10 cellular contexts compared by ENCODE assay signal in genomic region chr1:248686815-248687214, GRCh38. TPM values are rescaled to one million over a fixed set of nuclear protein-coding genes. Genes with fewer than 3 reads are reported as not detected.
DNase-seq lines count a peak whose midpoint lies in the region; ATAC-seq, FAIRE-seq and TF ChIP-seq lines count a peak whose summit lies in the region.
"Had no signal": no experiment of that assay in that cellular context is flagged by ENCODE, and none has a peak within 500 bp of the region (broad histone marks: within the 10 kb centered on the region; RNA-seq: fewer than 3 reads in every experiment).

No MANE protein-coding gene starts in this region.

- no peak for TF ChIP-seq POLR2A in K562 (conservative IDR thresholded peaks at IDR 0.05)

- H3K27ac ChIP-seq in K562 (ENCODE audit: extremely low read depth, low read depth, low read length) = no peak overlapping the region
- H3K27ac ChIP-seq in neural progenitor cell = no peak overlapping the region
- H3K27ac ChIP-seq: parathyroid adenoma had no signal

- peak; percentile 71 to 81 for TF ChIP-seq RAD21 in K562 (CRISPR knock-in tag; conservative IDR thresholded peaks at IDR 0.05 in 1 of 2, IDR thresholded peaks at IDR 0.05 in 1 of 2)

- BruUV-seq in K562 (replicated peaks; lab: Mats Ljungman, UMichigan) = no TSS peak

- 0% methylated on average over 3 of the region's 3 CpGs for WGBS in K562 (ENCODE audit: insufficient coverage, low coverage, missing lambda C conversion rate)

- H3K9me3 ChIP-seq in K562 (replicated peaks; ENCODE audit: control insufficient read depth, insufficient read depth, low read depth, low read length) (no peaks in the 10 kb centered on the region), neural progenitor cell (ENCODE audit: low read depth) (peaks cover 19% of the 10 kb centered on the region)

- in situ Hi-C loops in K562 (cut with MboI) = no loop called here

- DNase-seq in GM12864 (ENCODE audit: low read depth) = peak; percentile 31
- DNase-seq in K562 (ENCODE audit: extremely low read depth in 1 of 4, low spot score in 3 of 4) = peak in 2 of 4 experiments; percentile 10 to 17
- no peak for DNase-seq in neural progenitor cell (ENCODE audit: low spot score)
- no peak for DNase-seq in Ammon's horn (ENCODE audit: low spot score)
- DNase-seq in activated T-helper 2 cell treated with anti-CD3 and anti-CD28 coated beads, Interferon-gamma antibody, Interleukin-2, Interleukin-4, amounts not matched to agents 10 μg/mL and 5 μg/mL and 100 μg/mL, durations not matched to agents 14 hours and 24 hours and 36 hours (ENCODE audit: low spot score) = no peak
- DNase-seq in glutamatergic neuron = no peak

- H3K4me3 Mint-ChIP-seq in neural progenitor cell (no peak overlapping the region), glutamatergic neuron (ENCODE audit: unreplicated experiment) (no peak overlapping the region)
- H3K4me3 Mint-ChIP-seq in activated T-helper 2 cell treated with anti-CD3 and anti-CD28 coated beads, Interferon-gamma antibody, Interleukin-2, Interleukin-4, amounts not matched to agents 10 μg/mL and 5 μg/mL and 100 μg/mL, durations not matched to agents 14 hours and 24 hours and 36 hours (ENCODE audit: low read depth) = no peak overlapping the region

- H3F3A ChIP-seq in neural progenitor cell (ENCODE audit: low read depth) = no peaks in the 10 kb centered on the region

- H3K4me1 Mint-ChIP-seq in neural progenitor cell = no peaks in the 10 kb centered on the region
- peaks cover 4% of the 10 kb centered on the region for H3K4me1 Mint-ChIP-seq in activated T-helper 2 cell treated with anti-CD3 and anti-CD28 coated beads, Interferon-gamma antibody, Interleukin-2, Interleukin-4, amounts not matched to agents 10 μg/mL and 5 μg/mL and 100 μg/mL, durations not matched to agents 14 hours and 24 hours and 36 hours (ENCODE audit: low read depth)
- no peaks in the 10 kb centered on the region for H3K4me1 Mint-ChIP-seq in glutamatergic neuron (ENCODE audit: low read depth, unreplicated experiment)

- H3K9me1 ChIP-seq in K562 (ENCODE audit: control insufficient read depth, insufficient read depth, low read length) = no peaks in the 10 kb centered on the region

- POLR2A ChIA-PET in K562 (lab: Yijun Ruan, JAX) = no interaction called here

- H3K27ac Mint-ChIP-seq in neural progenitor cell (no peak overlapping the region), glutamatergic neuron (ENCODE audit: unreplicated experiment) (no peak overlapping the region)
- H3K27ac Mint-ChIP-seq in activated T-helper 2 cell treated with anti-CD3 and anti-CD28 coated beads, Interferon-gamma antibody, Interleukin-2, Interleukin-4, amounts not matched to agents 10 μg/mL and 5 μg/mL and 100 μg/mL, durations not matched to agents 14 hours and 24 hours and 36 hours = no peak overlapping the region

- no peaks in the 10 kb centered on the region for H3K36me3 Mint-ChIP-seq in neural progenitor cell
- H3K36me3 Mint-ChIP-seq in activated T-helper 2 cell treated with anti-CD3 and anti-CD28 coated beads, Interferon-gamma antibody, Interleukin-2, Interleukin-4, amounts not matched to agents 10 μg/mL and 5 μg/mL and 100 μg/mL, durations not matched to agents 14 hours and 24 hours and 36 hours (ENCODE audit: low read depth) = no peaks in the 10 kb centered on the region
- H3K36me3 Mint-ChIP-seq in glutamatergic neuron (ENCODE audit: unreplicated experiment) = no peaks in the 10 kb centered on the region

- H3K4me1 ChIP-seq in K562 (replicated peaks in 1 of 2; ENCODE audit: control insufficient read depth in 2 of 2, insufficient read depth in 2 of 2, low read length in 2 of 2) (peaks cover 0 to 5% of the 10 kb centered on the region in 2 experiments; a peak in 2 of 5 replicates), neural progenitor cell (no peaks in the 10 kb centered on the region)
- H3K4me1 ChIP-seq: parathyroid adenoma had no signal

- TF ChIP-seq EP300 in K562 (IDR thresholded peaks at IDR 0.05; ENCODE audit: low read length) = no peak

- no peaks in the 10 kb centered on the region for H3K27me3 Mint-ChIP-seq in neural progenitor cell (ENCODE audit: insufficient read depth, low read depth)
- peaks cover 3% of the 10 kb centered on the region for H3K27me3 Mint-ChIP-seq in activated T-helper 2 cell treated with anti-CD3 and anti-CD28 coated beads, Interferon-gamma antibody, Interleukin-2, Interleukin-4, amounts not matched to agents 10 μg/mL and 5 μg/mL and 100 μg/mL, durations not matched to agents 14 hours and 24 hours and 36 hours (ENCODE audit: low read depth)
- no peaks in the 10 kb centered on the region for H3K27me3 Mint-ChIP-seq in glutamatergic neuron (ENCODE audit: unreplicated experiment)

- CTCF ChIA-PET in K562 (lab: Yijun Ruan, JAX; ENCODE audit: low intra/inter-chr PET ratio) = interaction anchor here (1.5 kb wide), 1 partner anchor 283 kb away, joined by 4 read pairs; no protein-coding TSS in a partner anchor

- H3K9ac ChIP-seq in K562 (ENCODE audit: insufficient read depth in 1 of 2, low read depth in 2 of 2, low read length in 2 of 2) (no peak overlapping the region), neural progenitor cell (no peak overlapping the region)
- H3K9ac ChIP-seq: parathyroid adenoma had no signal

- H3K36me3 ChIP-seq in K562 (ENCODE audit: control insufficient read depth, insufficient read depth, low read length) (no peaks in the 10 kb centered on the region), neural progenitor cell (no peaks in the 10 kb centered on the region)

- peak; percentile 93 for ATAC-seq in GM19395 (IDR thresholded peaks at IDR 0.05; ENCODE audit: unreplicated experiment)
- peak; percentile 62 for ATAC-seq in HG03196 (IDR thresholded peaks at IDR 0.05; ENCODE audit: unreplicated experiment)
- ATAC-seq in K562 = peak; percentile 66

- H3K79me2 ChIP-seq in K562 (ENCODE audit: control insufficient read depth, insufficient read depth, low read length) (no peaks in the 10 kb centered on the region), neural progenitor cell (ENCODE audit: low read depth) (no peaks in the 10 kb centered on the region)
- H3K79me2 ChIP-seq: parathyroid adenoma had no signal

- H3K4me2 ChIP-seq in K562 (ENCODE audit: insufficient read depth, low read length) (no peak overlapping the region), neural progenitor cell (no peak overlapping the region)

- intact Hi-C loops in K562 (cut with micrococcal nuclease) = loop anchor here (1.0 to 10.0 kb wide), 2 partner anchors 283 to 752 kb away; no protein-coding TSS in a partner anchor
- intact Hi-C loops in activated T-helper 2 cell treated with anti-CD3 and anti-CD28 coated beads, Interferon-gamma antibody, Interleukin-2, Interleukin-4, amounts not matched to agents 10 μg/mL and 5 μg/mL and 100 μg/mL, durations not matched to agents 14 hours and 24 hours and 36 hours (cut with micrococcal nuclease) = loop anchor here (1.0 to 5.0 kb wide), 3 partner anchors 65 to 283 kb away; no protein-coding TSS in a partner anchor

- H2AFZ ChIP-seq in K562 (ENCODE audit: low read depth, low read length) (no peak overlapping the region), neural progenitor cell (replicated peaks) (no peak overlapping the region)
- H2AFZ ChIP-seq: parathyroid adenoma had no signal

- TF ChIP-seq CTCF in GM12864 (IDR thresholded peaks at IDR 0.05; ENCODE audit: low read depth, low read length, missing control alignments) (peak; percentile 65), K562 (IDR thresholded peaks at IDR 0.05 in 2 of 3, conservative IDR thresholded peaks at IDR 0.05 in 1 of 3; ENCODE audit: insufficient read depth in 2 of 3, low read depth in 1 of 3, low read length in 3 of 3) (peak; percentile 45 to 52 (median 50); a peak in 4 of 6 replicates), neural progenitor cell (IDR thresholded peaks at IDR 0.05) (no peak), glutamatergic neuron (IDR thresholded peaks at IDR 0.05; ENCODE audit: partially characterized antibody, unreplicated experiment) (no peak)

- FAIRE-seq in K562 (lab: Jason Lieb, UNC) = no peak
- FAIRE-seq: bronchial epithelial cell had no signal

- H3K27me3 ChIP-seq in K562 (ENCODE audit: control insufficient read depth in 2 of 2, insufficient read depth in 2 of 2, low read length in 2 of 2) (no peaks in the 10 kb centered on the region), neural progenitor cell (no peaks in the 10 kb centered on the region)

- H3K4me3 ChIP-seq in GM12864 (ENCODE audit: low read depth, low read length) (no peak overlapping the region), K562 (no peak overlapping the region), neural progenitor cell (no peak overlapping the region)

- H3K9me3 Mint-ChIP-seq in neural progenitor cell (peaks cover 31% of the 10 kb centered on the region), glutamatergic neuron (ENCODE audit: unreplicated experiment) (peaks cover 9% of the 10 kb centered on the region)
- H3K9me3 Mint-ChIP-seq in activated T-helper 2 cell treated with anti-CD3 and anti-CD28 coated beads, Interferon-gamma antibody, Interleukin-2, Interleukin-4, amounts not matched to agents 10 μg/mL and 5 μg/mL and 100 μg/mL, durations not matched to agents 14 hours and 24 hours and 36 hours = peaks cover 7% of the 10 kb centered on the region

- H4K20me1 ChIP-seq in K562 (replicated peaks; ENCODE audit: control insufficient read depth, insufficient read depth, low read length) (no peaks in the 10 kb centered on the region), neural progenitor cell (ENCODE audit: low read depth) (no peaks in the 10 kb centered on the region)

RNA-seq across cellular contexts. Expression of gene OR14I1, which starts 15.8 kb away (rescaled TPM):
- not detected in 2 replicates for total RNA-seq in K562 (2011; cell fraction: chromatin; rRNA removed; ENCODE audit: low replicate concordance)
- not detected in 2 replicates for total RNA-seq in K562 (2011; cell fraction: nucleolus; rRNA removed)
- total RNA-seq in K562 (2011; cell fraction: nucleoplasm; rRNA removed) = not detected in 2 replicates
- total RNA-seq in K562 (2014; rRNA removed) = not detected in 2 replicates
- not detected in 2 replicates for total RNA-seq in K562 (2014; rRNA removed; fragmentation: Illumina TruSeq; extraction: Trizol)
- not detected in 2 replicates for total RNA-seq in K562 (2015; rRNA removed; fragmentation: Illumina TruSeq; extraction: Trizol)
- total RNA-seq in K562 (2021) = not detected in 2 replicates
- not detected in 2 replicates for polyA plus RNA-seq in K562 (2011; rRNA removed)
- polyA plus RNA-seq in K562 (2011; cell fraction: cytosol; rRNA removed) = not detected in 2 replicates
- polyA plus RNA-seq in K562 (2011; cell fraction: nucleus; rRNA removed) = not detected in 2 replicates
- not detected in 2 replicates for polyA plus RNA-seq in K562 (2012)
- not detected in 2 replicates for polyA plus RNA-seq in K562 (2014; fragmentation: Illumina TruSeq; extraction: Trizol)
- not detected for polyA plus RNA-seq in K562 (2014; fragmentation: Nextera tagmentation; extraction: Ambion mirVana)
- polyA plus RNA-seq in K562 (2014; rRNA removed) = not detected in 2 replicates
- not detected in 2 replicates for polyA minus RNA-seq in K562 (2011; rRNA and poly(A)+ RNA removed)
- not detected in 2 replicates for polyA minus RNA-seq in K562 (2011; cell fraction: cytosol; rRNA and poly(A)+ RNA removed)
- polyA minus RNA-seq in K562 (2011; cell fraction: nucleus; rRNA and poly(A)+ RNA removed) = not detected in 2 replicates
- total RNA-seq in neural progenitor cell (ENCODE audit: low replicate concordance) = not detected in 2 replicates
- not detected in 2 replicates for total RNA-seq in activated T-helper 2 cell treated with anti-CD3 and anti-CD28 coated beads, Interferon-gamma antibody, Interleukin-2, Interleukin-4, amounts not matched to agents 10 μg/mL and 5 μg/mL and 100 μg/mL, durations not matched to agents 14 hours and 24 hours and 36 hours
- not detected for total RNA-seq in glutamatergic neuron (ENCODE audit: unreplicated experiment)
- total RNA-seq: bronchial epithelial cell had no signal

RNA-seq across cellular contexts. Expression of gene OR2T27, which starts 31.5 kb away (rescaled TPM):
- not detected in 2 replicates for total RNA-seq in K562 (2011; cell fraction: chromatin; rRNA removed; ENCODE audit: low replicate concordance)
- total RNA-seq in K562 (2011; cell fraction: nucleolus; rRNA removed) = not detected in 2 replicates
- not detected in 2 replicates for total RNA-seq in K562 (2011; cell fraction: nucleoplasm; rRNA removed)
- total RNA-seq in K562 (2014; rRNA removed) = not detected in 2 replicates
- not detected in 2 replicates for total RNA-seq in K562 (2014; rRNA removed; fragmentation: Illumina TruSeq; extraction: Trizol)
- total RNA-seq in K562 (2015; rRNA removed; fragmentation: Illumina TruSeq; extraction: Trizol) = not detected in 2 replicates
- total RNA-seq in K562 (2021) = not detected in 2 replicates
- not detected in 2 replicates for polyA plus RNA-seq in K562 (2011; rRNA removed)
- polyA plus RNA-seq in K562 (2011; cell fraction: cytosol; rRNA removed) = not detected in 2 replicates
- polyA plus RNA-seq in K562 (2011; cell fraction: nucleus; rRNA removed) = not detected in 2 replicates
- polyA plus RNA-seq in K562 (2012) = not detected in 2 replicates
- not detected in 2 replicates for polyA plus RNA-seq in K562 (2014; fragmentation: Illumina TruSeq; extraction: Trizol)
- polyA plus RNA-seq in K562 (2014; fragmentation: Nextera tagmentation; extraction: Ambion mirVana) = not detected
- not detected in 2 replicates for polyA plus RNA-seq in K562 (2014; rRNA removed)
- not detected in 2 replicates for polyA minus RNA-seq in K562 (2011; rRNA and poly(A)+ RNA removed)
- not detected in 2 replicates for polyA minus RNA-seq in K562 (2011; cell fraction: cytosol; rRNA and poly(A)+ RNA removed)
- not detected in 2 replicates for polyA minus RNA-seq in K562 (2011; cell fraction: nucleus; rRNA and poly(A)+ RNA removed)
- not detected in 2 replicates for total RNA-seq in neural progenitor cell (ENCODE audit: low replicate concordance)
- not detected in 2 replicates for total RNA-seq in activated T-helper 2 cell treated with anti-CD3 and anti-CD28 coated beads, Interferon-gamma antibody, Interleukin-2, Interleukin-4, amounts not matched to agents 10 μg/mL and 5 μg/mL and 100 μg/mL, durations not matched to agents 14 hours and 24 hours and 36 hours
- total RNA-seq in glutamatergic neuron (ENCODE audit: unreplicated experiment) = not detected
- total RNA-seq: bronchial epithelial cell had no signal

RNA-seq across cellular contexts. Expression of gene OR2T35, which starts 41.7 kb away (rescaled TPM):
- not detected in 2 replicates for total RNA-seq in K562 (2011; cell fraction: chromatin; rRNA removed; ENCODE audit: low replicate concordance)
- not detected in 2 replicates for total RNA-seq in K562 (2011; cell fraction: nucleolus; rRNA removed)
- total RNA-seq in K562 (2011; cell fraction: nucleoplasm; rRNA removed) = not detected in 2 replicates
- total RNA-seq in K562 (2014; rRNA removed) = not detected in 2 replicates
- not detected in 2 replicates for total RNA-seq in K562 (2014; rRNA removed; fragmentation: Illumina TruSeq; extraction: Trizol)
- total RNA-seq in K562 (2015; rRNA removed; fragmentation: Illumina TruSeq; extraction: Trizol) = not detected in 2 replicates
- total RNA-seq in K562 (2021) = not detected in 2 replicates
- not detected in 2 replicates for polyA plus RNA-seq in K562 (2011; rRNA removed)
- not detected in 2 replicates for polyA plus RNA-seq in K562 (2011; cell fraction: cytosol; rRNA removed)
- not detected in 2 replicates for polyA plus RNA-seq in K562 (2011; cell fraction: nucleus; rRNA removed)
- polyA plus RNA-seq in K562 (2012) = not detected in 2 replicates
- polyA plus RNA-seq in K562 (2014; fragmentation: Illumina TruSeq; extraction: Trizol) = not detected in 2 replicates
- not detected for polyA plus RNA-seq in K562 (2014; fragmentation: Nextera tagmentation; extraction: Ambion mirVana)
- not detected in 2 replicates for polyA plus RNA-seq in K562 (2014; rRNA removed)
- polyA minus RNA-seq in K562 (2011; rRNA and poly(A)+ RNA removed) = not detected in 2 replicates
- not detected in 2 replicates for polyA minus RNA-seq in K562 (2011; cell fraction: cytosol; rRNA and poly(A)+ RNA removed)
- polyA minus RNA-seq in K562 (2011; cell fraction: nucleus; rRNA and poly(A)+ RNA removed) = not detected in 2 replicates
- total RNA-seq in neural progenitor cell (ENCODE audit: low replicate concordance) = not detected in 2 replicates
- not detected in 2 replicates for total RNA-seq in activated T-helper 2 cell treated with anti-CD3 and anti-CD28 coated beads, Interferon-gamma antibody, Interleukin-2, Interleukin-4, amounts not matched to agents 10 μg/mL and 5 μg/mL and 100 μg/mL, durations not matched to agents 14 hours and 24 hours and 36 hours
- not detected for total RNA-seq in glutamatergic neuron (ENCODE audit: unreplicated experiment)
- total RNA-seq: bronchial epithelial cell had no signal

RNA-seq across cellular contexts. Expression of gene OR2T11, which starts 51.9 kb away (rescaled TPM):
- total RNA-seq in K562 (2011; cell fraction: chromatin; rRNA removed; ENCODE audit: low replicate concordance) = not detected in 2 replicates
- not detected in 2 replicates for total RNA-seq in K562 (2011; cell fraction: nucleolus; rRNA removed)
- total RNA-seq in K562 (2011; cell fraction: nucleoplasm; rRNA removed) = not detected in 2 replicates
- not detected in 2 replicates for total RNA-seq in K562 (2014; rRNA removed)
- not detected in 2 replicates for total RNA-seq in K562 (2014; rRNA removed; fragmentation: Illumina TruSeq; extraction: Trizol)
- total RNA-seq in K562 (2015; rRNA removed; fragmentation: Illumina TruSeq; extraction: Trizol) = not detected in 2 replicates
- not detected in 2 replicates for total RNA-seq in K562 (2021)
- polyA plus RNA-seq in K562 (2011; rRNA removed) = not detected in 2 replicates
- polyA plus RNA-seq in K562 (2011; cell fraction: cytosol; rRNA removed) = not detected in 2 replicates
- polyA plus RNA-seq in K562 (2011; cell fraction: nucleus; rRNA removed) = not detected in 2 replicates
- polyA plus RNA-seq in K562 (2012) = not detected in 2 replicates
- not detected in 2 replicates for polyA plus RNA-seq in K562 (2014; fragmentation: Illumina TruSeq; extraction: Trizol)
- not detected for polyA plus RNA-seq in K562 (2014; fragmentation: Nextera tagmentation; extraction: Ambion mirVana)
- polyA plus RNA-seq in K562 (2014; rRNA removed) = not detected in 2 replicates
- polyA minus RNA-seq in K562 (2011; rRNA and poly(A)+ RNA removed) = not detected in 2 replicates
- not detected in 2 replicates for polyA minus RNA-seq in K562 (2011; cell fraction: cytosol; rRNA and poly(A)+ RNA removed)
- polyA minus RNA-seq in K562 (2011; cell fraction: nucleus; rRNA and poly(A)+ RNA removed) = not detected in 2 replicates
- total RNA-seq in neural progenitor cell (ENCODE audit: low replicate concordance) = not detected in 2 replicates
- not detected in 2 replicates for total RNA-seq in activated T-helper 2 cell treated with anti-CD3 and anti-CD28 coated beads, Interferon-gamma antibody, Interleukin-2, Interleukin-4, amounts not matched to agents 10 μg/mL and 5 μg/mL and 100 μg/mL, durations not matched to agents 14 hours and 24 hours and 36 hours
- not detected for total RNA-seq in glutamatergic neuron (ENCODE audit: unreplicated experiment)
- total RNA-seq: bronchial epithelial cell had no signal

Comparison
In these comparisons a context has a peak if more than half of its experiments do, and no peak if none do; other contexts are left out.
1. CTCF ChIP-seq: peak in GM12864 (single experiment) and K562 (3 of 3); none in neural progenitor cell (single experiment) and glutamatergic neuron (single experiment).
2. Peak in every context shown above with its lines, with median percentiles within 50 percentile points of each other: ATAC-seq.